Comparison of ENCODE assay signal across 11 cellular contexts in genomic region chr11:72075109-72075508, GRCh38. TPM values are rescaled to one million over a fixed set of nuclear protein-coding genes. Genes with fewer than 3 reads are reported as not detected.
DNase-seq lines count a peak whose midpoint lies in the region; ATAC-seq, FAIRE-seq and TF ChIP-seq lines count a peak whose summit lies in the region.
"Had no signal": no experiment of that assay in that cellular context is flagged by ENCODE, and none has a peak within 500 bp of the region (broad histone marks: within the 10 kb centered on the region; RNA-seq: fewer than 3 reads in every experiment).

No MANE protein-coding gene starts in this region.

- H3K27ac ChIP-seq in K562 (ENCODE audit: extremely low read depth, low read depth, low read length) (peak overlapping the region; percentile 49; the same call in 1 of the 3 replicates), neutrophil (peak overlapping the region; percentile 81)
- H3K27ac ChIP-seq: thoracic aorta had no signal

- H3K36me3 ChIP-seq in Loucy (ENCODE audit: insufficient read depth, low read length), result no peaks in the 10 kb centered on the region
- H3K36me3 ChIP-seq in K562 (ENCODE audit: control insufficient read depth, insufficient read depth, low read length), result peaks cover 26% of the 10 kb centered on the region; the same call in 2 of the 3 replicates
- no peaks in the 10 kb centered on the region for H3K36me3 ChIP-seq in neutrophil
- H3K36me3 ChIP-seq: thoracic aorta had no signal

- H3K9me1 ChIP-seq in K562 (ENCODE audit: control insufficient read depth, insufficient read depth, low read length), result peaks cover 4% of the 10 kb centered on the region

- DNase-seq in G401 (ENCODE audit: low spot score) (peak; percentile 19), K562 (ENCODE audit: extremely low read depth in 1 of 4, low spot score in 3 of 4) (peak in 2 of 4 experiments; percentile 24 to 55), NCI-H2171 treated with DMSO at 0.1 percent for 48 hours (lab: John Stamatoyannopoulos, UW) (no peak), GM19239 (ENCODE audit: insufficient read length, low spot score) (no peak), COLO829 (ENCODE audit: low spot score) (no peak)
- no peak for DNase-seq in central memory CD4-positive, alpha-beta T cell
- DNase-seq: NCI-H2171 had no signal

- peaks cover 57% of the 10 kb centered on the region for H4K20me1 ChIP-seq in Loucy (ENCODE audit: insufficient read depth, low read length, poor library complexity, severe bottlenecking)
- peaks cover 6% of the 10 kb centered on the region; the same call in 1 of the 2 replicates for H4K20me1 ChIP-seq in K562 (replicated peaks; ENCODE audit: control insufficient read depth, insufficient read depth, low read length)

- intact Hi-C loops in K562 (cut with micrococcal nuclease), result no loop called here

- POLR2A ChIA-PET in K562 (lab: Yijun Ruan, JAX), result interaction anchor here (0.7 to 1.3 kb wide), 8 partner anchors 9 to 740 kb away, joined by 3 to 5 read pairs (median 3); no protein-coding TSS in a partner anchor

- in situ Hi-C loops in G401 (cut with HindIII; ENCODE audit: low sequenced_read_pairs), result no loop called here
- in situ Hi-C loops in K562 (cut with MboI), result no loop called here

- H3K79me2 ChIP-seq in Loucy (ENCODE audit: insufficient read depth, low read length), result peaks cover 98% of the 10 kb centered on the region
- peaks cover 94% of the 10 kb centered on the region for H3K79me2 ChIP-seq in K562 (ENCODE audit: control insufficient read depth, insufficient read depth, low read length)

- CTCF ChIA-PET in K562 (lab: Yijun Ruan, JAX; ENCODE audit: low intra/inter-chr PET ratio), result interaction anchor here (0.6 kb wide), 1 partner anchor 17 kb away, joined by 3 read pairs; no protein-coding TSS in a partner anchor

- H3F3A ChIP-seq in Loucy (ENCODE audit: low read depth), result no peaks in the 10 kb centered on the region

- H3K4me1 ChIP-seq in Loucy (ENCODE audit: insufficient read depth, low read length, poor library complexity, severe bottlenecking) (peaks cover 56% of the 10 kb centered on the region), K562 (replicated peaks in 1 of 2; ENCODE audit: control insufficient read depth in 2 of 2, insufficient read depth in 2 of 2, low read length in 2 of 2) (peaks cover 8 to 20% of the 10 kb centered on the region in 2 experiments; a peak in 4 of 5 replicates), neutrophil (ENCODE audit: control insufficient read depth in 1 of 2, insufficient read depth in 1 of 2, low read depth in 1 of 2, low read length in 1 of 2) (peaks cover 49 to 65% of the 10 kb centered on the region in 2 experiments)

- H3K27me3 ChIP-seq in Loucy (ENCODE audit: insufficient read depth, low read length, poor library complexity, severe bottlenecking) (no peaks in the 10 kb centered on the region), K562 (ENCODE audit: control insufficient read depth in 2 of 2, insufficient read depth in 2 of 2, low read length in 2 of 2) (no peaks in the 10 kb centered on the region), neutrophil (no peaks in the 10 kb centered on the region)

- H3K4me2 ChIP-seq in Loucy (ENCODE audit: low read depth, low read length, poor library complexity, severe bottlenecking) (peak overlapping the region; percentile 69), K562 (ENCODE audit: insufficient read depth, low read length) (no peak overlapping the region)

- peak overlapping the region; percentile 61 for H3K9ac ChIP-seq in Loucy (ENCODE audit: low read depth, low read length, poor library complexity, severe bottlenecking)
- no peak overlapping the region; a peak in 1 of 4 replicates for H3K9ac ChIP-seq in K562 (ENCODE audit: insufficient read depth in 1 of 2, low read depth in 2 of 2, low read length in 2 of 2)

- peak; percentile 11; a peak in 1 of 4 replicates for TF ChIP-seq RAD21 in K562 (CRISPR knock-in tag; conservative IDR thresholded peaks at IDR 0.05 in 1 of 2, IDR thresholded peaks at IDR 0.05 in 1 of 2)

- no TSS peak for BruUV-seq in K562 (replicated peaks; lab: Mats Ljungman, UMichigan)

- 94% methylated on average over 1 of the region's 1 CpG for WGBS in K562 (ENCODE audit: insufficient coverage, low coverage, missing lambda C conversion rate)

- peak; percentile 42 for ATAC-seq in K562

- H3K9me3 ChIP-seq in Loucy (ENCODE audit: insufficient read depth, low read depth, low read length), result no peaks in the 10 kb centered on the region
- no peaks in the 10 kb centered on the region for H3K9me3 ChIP-seq in K562 (replicated peaks; ENCODE audit: control insufficient read depth, insufficient read depth, low read depth, low read length)
- H3K9me3 ChIP-seq in neutrophil, result no peaks in the 10 kb centered on the region
- H3K9me3 ChIP-seq: thoracic aorta had no signal

- no peaks in the 10 kb centered on the region for H3K9me2 ChIP-seq in Loucy (replicated peaks; ENCODE audit: low read depth, low read length)

- no peak for TF ChIP-seq POLR2A in K562 (conservative IDR thresholded peaks at IDR 0.05)

- no peak overlapping the region for H2AFZ ChIP-seq in Loucy (ENCODE audit: low read length)
- H2AFZ ChIP-seq in K562 (ENCODE audit: low read depth, low read length), result no peak overlapping the region

- TF ChIP-seq CTCF in Loucy (conservative IDR thresholded peaks at IDR 0.05; ENCODE audit: low read length), result peak; percentile 56
- TF ChIP-seq CTCF in K562 (IDR thresholded peaks at IDR 0.05 in 2 of 3, conservative IDR thresholded peaks at IDR 0.05 in 1 of 3; ENCODE audit: insufficient read depth in 2 of 3, low read depth in 1 of 3, low read length in 3 of 3), result peak; percentile 39 to 61 (median 52); a peak in 4 of 6 replicates
- TF ChIP-seq CTCF in neutrophil (IDR thresholded peaks at IDR 0.05), result peak; percentile 34

- FAIRE-seq in K562 (lab: Jason Lieb, UNC), result no peak
- FAIRE-seq in GM19239 (lab: Jason Lieb, UNC), result no peak

- H3K4me3 ChIP-seq in Loucy (ENCODE audit: low read length, poor library complexity, severe bottlenecking), result peak overlapping the region; percentile 43
- H3K4me3 ChIP-seq in K562, result no peak overlapping the region
- H3K4me3 ChIP-seq in neutrophil (ENCODE audit: low read depth in 1 of 2, low read length in 1 of 2), result no peak overlapping the region
- H3K4me3 ChIP-seq: thoracic aorta had no signal

- TF ChIP-seq EP300 in K562 (IDR thresholded peaks at IDR 0.05; ENCODE audit: low read length), result no peak

RNA-seq across cellular contexts. Expression of gene NUMA1, which starts 5.2 kb away (rescaled TPM):
- total RNA-seq in G401 (2014; rRNA removed; shearing (Covaris generic)), result 128 and 136 TPM in 2 replicates
- total RNA-seq in K562 (2011; cell fraction: chromatin; rRNA removed; ENCODE audit: low replicate concordance), result 274 and 395 TPM in 2 replicates
- 203 and 209 TPM in 2 replicates for total RNA-seq in K562 (2011; cell fraction: nucleolus; rRNA removed)
- 193 and 293 TPM in 2 replicates for total RNA-seq in K562 (2011; cell fraction: nucleoplasm; rRNA removed)
- total RNA-seq in K562 (2014; rRNA removed) (93.1 and 94.7 TPM in 2 replicates), K562 (2014; rRNA removed; fragmentation: Illumina TruSeq; extraction: Trizol) (40.3 and 41.4 TPM in 2 replicates), K562 (2015; rRNA removed; fragmentation: Illumina TruSeq; extraction: Trizol) (46.9 and 50.4 TPM in 2 replicates), K562 (2021) (83.1 and 104 TPM in 2 replicates)
- polyA plus RNA-seq in K562 (2011; rRNA removed) (51.2 and 72.8 TPM in 2 replicates), K562 (2014; fragmentation: Illumina TruSeq; extraction: Trizol) (74.2 and 85.9 TPM in 2 replicates), K562 (2014; fragmentation: Nextera tagmentation; extraction: Ambion mirVana) (1 to 10 TPM; 4.1 to 7.6 TPM), K562 (2014; rRNA removed) (66.4 and 85.2 TPM in 2 replicates)
- polyA plus RNA-seq in K562 (2011; cell fraction: cytosol; rRNA removed), result 51.6 and 71.5 TPM in 2 replicates
- polyA plus RNA-seq in K562 (2011; cell fraction: nucleus; rRNA removed), result 256 and 329 TPM in 2 replicates
- polyA plus RNA-seq in K562 (2012), result 73.1 and 108 TPM in 2 replicates
- 89.9 and 94.4 TPM in 2 replicates for polyA minus RNA-seq in K562 (2011; rRNA and poly(A)+ RNA removed)
- 77.1 and 80.0 TPM in 2 replicates for polyA minus RNA-seq in K562 (2011; cell fraction: cytosol; rRNA and poly(A)+ RNA removed)
- 111 and 169 TPM in 2 replicates for polyA minus RNA-seq in K562 (2011; cell fraction: nucleus; rRNA and poly(A)+ RNA removed)

RNA-seq across cellular contexts. Expression of gene LRRC51, which starts 5.5 kb away (rescaled TPM):
- 7.1 and 10.8 TPM in 2 replicates for total RNA-seq in G401 (2014; rRNA removed; shearing (Covaris generic))
- total RNA-seq in K562 (2011; cell fraction: chromatin; rRNA removed; ENCODE audit: low replicate concordance), result 3.4 and 10.3 TPM in 2 replicates
- 3.2 and 3.3 TPM in 2 replicates for total RNA-seq in K562 (2011; cell fraction: nucleolus; rRNA removed)
- 3.4 and 4.8 TPM in 2 replicates for total RNA-seq in K562 (2011; cell fraction: nucleoplasm; rRNA removed)
- 5.1 and 9.1 TPM in 2 replicates for total RNA-seq in K562 (2014; rRNA removed)
- 4.8 and 5.1 TPM in 2 replicates for total RNA-seq in K562 (2014; rRNA removed; fragmentation: Illumina TruSeq; extraction: Trizol)
- 4.2 and 4.7 TPM in 2 replicates for total RNA-seq in K562 (2015; rRNA removed; fragmentation: Illumina TruSeq; extraction: Trizol)
- total RNA-seq in K562 (2021), result 5.1 and 5.2 TPM in 2 replicates
- 6.3 and 10.6 TPM in 2 replicates for polyA plus RNA-seq in K562 (2011; rRNA removed)
- 4.0 and 9.4 TPM in 2 replicates for polyA plus RNA-seq in K562 (2011; cell fraction: cytosol; rRNA removed)
- polyA plus RNA-seq in K562 (2011; cell fraction: nucleus; rRNA removed), result 4.0 and 6.8 TPM in 2 replicates
- 7.8 and 10.9 TPM in 2 replicates for polyA plus RNA-seq in K562 (2012)
- 7.1 and 8.2 TPM in 2 replicates for polyA plus RNA-seq in K562 (2014; fragmentation: Illumina TruSeq; extraction: Trizol)
- 1 to 10 TPM; 6.9 to 8.6 TPM for polyA plus RNA-seq in K562 (2014; fragmentation: Nextera tagmentation; extraction: Ambion mirVana)
- 5.6 and 9.9 TPM in 2 replicates for polyA plus RNA-seq in K562 (2014; rRNA removed)
- polyA minus RNA-seq in K562 (2011; rRNA and poly(A)+ RNA removed), result 3.5 and 7.7 TPM in 2 replicates
- 0.76 and 1.2 TPM in 2 replicates for polyA minus RNA-seq in K562 (2011; cell fraction: cytosol; rRNA and poly(A)+ RNA removed)
- polyA minus RNA-seq in K562 (2011; cell fraction: nucleus; rRNA and poly(A)+ RNA removed), result 0.78 and 2.7 TPM in 2 replicates

RNA-seq across cellular contexts. Expression of gene LAMTOR1, which starts 28.0 kb away (rescaled TPM):
- total RNA-seq in G401 (2014; rRNA removed; shearing (Covaris generic)), result 185 and 194 TPM in 2 replicates
- 56.6 and 74.7 TPM in 2 replicates for total RNA-seq in K562 (2011; cell fraction: chromatin; rRNA removed; ENCODE audit: low replicate concordance)
- 60.5 and 60.8 TPM in 2 replicates for total RNA-seq in K562 (2011; cell fraction: nucleolus; rRNA removed)
- 67.6 and 104 TPM in 2 replicates for total RNA-seq in K562 (2011; cell fraction: nucleoplasm; rRNA removed)
- total RNA-seq in K562 (2014; rRNA removed) (86.0 and 124 TPM in 2 replicates), K562 (2014; rRNA removed; fragmentation: Illumina TruSeq; extraction: Trizol) (71.5 and 84.6 TPM in 2 replicates), K562 (2015; rRNA removed; fragmentation: Illumina TruSeq; extraction: Trizol) (77.4 and 80.0 TPM in 2 replicates), K562 (2021) (66.4 and 71.3 TPM in 2 replicates)
- polyA plus RNA-seq in K562 (2011; rRNA removed) (62.6 and 76.1 TPM in 2 replicates), K562 (2014; fragmentation: Illumina TruSeq; extraction: Trizol) (104 and 110 TPM in 2 replicates), K562 (2014; fragmentation: Nextera tagmentation; extraction: Ambion mirVana) (10 to 100 TPM; 91.1 to 97.5 TPM), K562 (2014; rRNA removed) (85.3 and 93.5 TPM in 2 replicates)
- polyA plus RNA-seq in K562 (2011; cell fraction: cytosol; rRNA removed), result 119 and 150 TPM in 2 replicates
- 63.9 and 70.2 TPM in 2 replicates for polyA plus RNA-seq in K562 (2011; cell fraction: nucleus; rRNA removed)
- polyA plus RNA-seq in K562 (2012), result 95.8 and 155 TPM in 2 replicates
- 53.8 and 69.6 TPM in 2 replicates for polyA minus RNA-seq in K562 (2011; rRNA and poly(A)+ RNA removed)
- polyA minus RNA-seq in K562 (2011; cell fraction: cytosol; rRNA and poly(A)+ RNA removed), result 81.5 and 96.2 TPM in 2 replicates
- polyA minus RNA-seq in K562 (2011; cell fraction: nucleus; rRNA and poly(A)+ RNA removed), result 34.2 and 46.9 TPM in 2 replicates

RNA-seq across cellular contexts. Expression of gene TOMT, which starts 30.6 kb away (rescaled TPM):
- total RNA-seq in G401 (2014; rRNA removed; shearing (Covaris generic)), result not detected in 2 replicates
- not detected in 2 replicates for total RNA-seq in K562 (2011; cell fraction: chromatin; rRNA removed; ENCODE audit: low replicate concordance)
- not detected in 2 replicates for total RNA-seq in K562 (2011; cell fraction: nucleolus; rRNA removed)
- not detected in 2 replicates for total RNA-seq in K562 (2011; cell fraction: nucleoplasm; rRNA removed)
- total RNA-seq in K562 (2014; rRNA removed), result not detected in 2 replicates
- total RNA-seq in K562 (2014; rRNA removed; fragmentation: Illumina TruSeq; extraction: Trizol), result not detected in 2 replicates
- not detected in 2 replicates for total RNA-seq in K562 (2015; rRNA removed; fragmentation: Illumina TruSeq; extraction: Trizol)
- total RNA-seq in K562 (2021), result not detected in 2 replicates
- polyA plus RNA-seq in K562 (2011; rRNA removed), result not detected in 2 replicates
- polyA plus RNA-seq in K562 (2011; cell fraction: cytosol; rRNA removed), result not detected in 2 replicates
- polyA plus RNA-seq in K562 (2011; cell fraction: nucleus; rRNA removed), result not detected in 2 replicates
- polyA plus RNA-seq in K562 (2012), result not detected in 2 replicates
- polyA plus RNA-seq in K562 (2014; fragmentation: Illumina TruSeq; extraction: Trizol), result not detected in 2 replicates
- polyA plus RNA-seq in K562 (2014; fragmentation: Nextera tagmentation; extraction: Ambion mirVana), result not detected
- polyA plus RNA-seq in K562 (2014; rRNA removed), result not detected in 2 replicates
- not detected in 2 replicates for polyA minus RNA-seq in K562 (2011; rRNA and poly(A)+ RNA removed)
- polyA minus RNA-seq in K562 (2011; cell fraction: cytosol; rRNA and poly(A)+ RNA removed), result not detected in 2 replicates
- polyA minus RNA-seq in K562 (2011; cell fraction: nucleus; rRNA and poly(A)+ RNA removed), result not detected in 2 replicates
- total RNA-seq: cardiac septum, thoracic aorta had no signal

RNA-seq across cellular contexts. Expression of gene ANAPC15, which starts 37.4 kb away (rescaled TPM):
- total RNA-seq in G401 (2014; rRNA removed; shearing (Covaris generic)), result 19.5 and 28.7 TPM in 2 replicates
- 13.0 and 14.3 TPM in 2 replicates for total RNA-seq in K562 (2011; cell fraction: chromatin; rRNA removed; ENCODE audit: low replicate concordance)
- 15.5 and 17.0 TPM in 2 replicates for total RNA-seq in K562 (2011; cell fraction: nucleolus; rRNA removed)
- total RNA-seq in K562 (2011; cell fraction: nucleoplasm; rRNA removed), result 22.1 and 26.9 TPM in 2 replicates
- 71.8 and 79.9 TPM in 2 replicates for total RNA-seq in K562 (2014; rRNA removed)
- total RNA-seq in K562 (2014; rRNA removed; fragmentation: Illumina TruSeq; extraction: Trizol), result 53.5 and 59.0 TPM in 2 replicates
- 67.2 and 74.9 TPM in 2 replicates for total RNA-seq in K562 (2015; rRNA removed; fragmentation: Illumina TruSeq; extraction: Trizol)
- total RNA-seq in K562 (2021), result 63.5 and 72.7 TPM in 2 replicates
- polyA plus RNA-seq in K562 (2011; rRNA removed), result 40.9 and 53.0 TPM in 2 replicates
- polyA plus RNA-seq in K562 (2011; cell fraction: cytosol; rRNA removed), result 54.1 and 55.7 TPM in 2 replicates
- 36.7 and 37.1 TPM in 2 replicates for polyA plus RNA-seq in K562 (2011; cell fraction: nucleus; rRNA removed)
- 86.1 and 99.9 TPM in 2 replicates for polyA plus RNA-seq in K562 (2012)
- 110 and 117 TPM in 2 replicates for polyA plus RNA-seq in K562 (2014; fragmentation: Illumina TruSeq; extraction: Trizol)
- polyA plus RNA-seq in K562 (2014; fragmentation: Nextera tagmentation; extraction: Ambion mirVana), result 100 to 1,000 TPM; 197 to 254 TPM
- polyA plus RNA-seq in K562 (2014; rRNA removed), result 75.7 and 80.1 TPM in 2 replicates
- 91.2 and 94.5 TPM in 2 replicates for polyA minus RNA-seq in K562 (2011; rRNA and poly(A)+ RNA removed)
- polyA minus RNA-seq in K562 (2011; cell fraction: cytosol; rRNA and poly(A)+ RNA removed), result 12.2 and 13.6 TPM in 2 replicates
- 6.5 and 14.0 TPM in 2 replicates for polyA minus RNA-seq in K562 (2011; cell fraction: nucleus; rRNA and poly(A)+ RNA removed)
